Comparison of ENCODE assay signal across 1 cellular context in genomic region chr3:179071569-179072397, GRCh38.
TF ChIP-seq lines count a peak whose summit lies in the region.

Gene ZMAT3, minus strand, starts transcription at chr3:179071809. Its CDS starts 4,057 bp downstream, at chr3:179067752.

TF ChIP-seq in K562, 482 proteins besides CTCF, POLR2A, EP300 and RAD21 (continued from another document and continues in another):
- TF ChIP-seq MCM2 (IDR thresholded peaks at IDR 0.05; ENCODE audit: low read depth) (no peak), E4F1 (CRISPR knock-in tag; IDR thresholded peaks at IDR 0.05; ENCODE audit: borderline replicate concordance) (no peak), ZNF282 (CRISPR knock-in tag; IDR thresholded peaks at IDR 0.05) (no peak), HLTF (IDR thresholded peaks at IDR 0.05) (no peak), ZNF197 (CRISPR knock-in tag; IDR thresholded peaks at IDR 0.05; ENCODE audit: low read depth) (no peak), GTF2B (IDR thresholded peaks at IDR 0.05; ENCODE audit: extremely low read depth, insufficient read length) (no peak), CTBP1 (IDR thresholded peaks at IDR 0.05; ENCODE audit: borderline replicate concordance) (peak; percentile 71), KDM2B (CRISPR knock-in tag; IDR thresholded peaks at IDR 0.05) (no peak; the same call in 1 of the 2 replicates), ZNF592 (IDR thresholded peaks at IDR 0.05) (peak; percentile 74; the same call in 1 of the 2 replicates), ZKSCAN1 (IDR thresholded peaks at IDR 0.05; ENCODE audit: low read depth, low read length) (no peak), ILK (tag; IDR thresholded peaks at IDR 0.05; ENCODE audit: borderline replicate concordance, low read depth) (no peak), MCM3 (IDR thresholded peaks at IDR 0.05) (no peak), ETV5 (CRISPR knock-in tag; IDR thresholded peaks at IDR 0.05; ENCODE audit: low read depth) (no peak), ARID3B (CRISPR knock-in tag; IDR thresholded peaks at IDR 0.05; ENCODE audit: borderline replicate concordance) (no peak), GATAD2B (IDR thresholded peaks at IDR 0.05; ENCODE audit: borderline replicate concordance) (peak; percentile 80; the same call in 1 of the 2 replicates), PPARD (CRISPR knock-in tag; IDR thresholded peaks at IDR 0.05) (no peak), CREBBP (IDR thresholded peaks at IDR 0.05; ENCODE audit: low read depth, low read length) (no peak), ZNF778 (CRISPR knock-in tag; IDR thresholded peaks at IDR 0.05) (no peak), TAF1 (IDR thresholded peaks at IDR 0.05; ENCODE audit: control insufficient read depth, extremely low read depth, insufficient read depth, low read length, severe bottlenecking) (peak; percentile 67), L3MBTL2 (IDR thresholded peaks at IDR 0.05) (peak; percentile 83), IRF9 (tag; IDR thresholded peaks at IDR 0.05) (no peak), ZNF766 (CRISPR knock-in tag; conservative IDR thresholded peaks at IDR 0.05) (no peak), ZSCAN29 (IDR thresholded peaks at IDR 0.05) (no peak), ARID3A (IDR thresholded peaks at IDR 0.05; ENCODE audit: borderline replicate concordance, low read depth, low read length) (no peak), ZNF143 (CRISPR knock-in tag; IDR thresholded peaks at IDR 0.05) (no peak), KDM5B (IDR thresholded peaks at IDR 0.05; ENCODE audit: insufficient replicate concordance, low read depth, low read length) (peak; percentile 81), HEY1 (CRISPR knock-in tag; IDR thresholded peaks at IDR 0.05; ENCODE audit: borderline replicate concordance) (no peak), MBD2 (IDR thresholded peaks at IDR 0.05; ENCODE audit: borderline replicate concordance, low read depth) (no peak), HSF4 (CRISPR knock-in tag; IDR thresholded peaks at IDR 0.05; ENCODE audit: borderline replicate concordance) (no peak), ZNF780A (CRISPR knock-in tag; IDR thresholded peaks at IDR 0.05) (no peak), HMGXB4 (CRISPR knock-in tag; IDR thresholded peaks at IDR 0.05) (no peak), JUNB (CRISPR knock-in tag; conservative IDR thresholded peaks at IDR 0.05) (no peak), SUPT5H (IDR thresholded peaks at IDR 0.05) (peak; percentile 69), LARP7 (IDR thresholded peaks at IDR 0.05) (no peak), ZFPM2 (CRISPR knock-in tag; IDR thresholded peaks at IDR 0.05) (0 out of 2 replicates have a peak, but pooled peaks have one; percentile 48), CREB5 (CRISPR knock-in tag; IDR thresholded peaks at IDR 0.05) (no peak), CHD1 (IDR thresholded peaks at IDR 0.05; ENCODE audit: low read length) (peak; percentile 46), SLC30A9 (CRISPR knock-in tag; IDR thresholded peaks at IDR 0.05) (no peak), EP400 (IDR thresholded peaks at IDR 0.05) (peak; percentile 23; the same call in 1 of the 2 replicates), MTA1 (IDR thresholded peaks at IDR 0.05; ENCODE audit: borderline replicate concordance) (no peak), MXD1 (CRISPR knock-in tag; IDR thresholded peaks at IDR 0.05; ENCODE audit: borderline replicate concordance, poor library complexity, severe bottlenecking) (peak; percentile 8), STAT5A (IDR thresholded peaks at IDR 0.05; ENCODE audit: borderline replicate concordance, low read length) (no peak), ETS2 (tag; IDR thresholded peaks at IDR 0.05; ENCODE audit: borderline replicate concordance, poor library complexity, severe bottlenecking) (no peak), PCBP1 (IDR thresholded peaks at IDR 0.05; ENCODE audit: low read depth, low read length, poor library complexity, severe bottlenecking) (no peak)
